21 cellular contexts compared by ENCODE assay signal in genomic region chr16:56781565-56781964, GRCh38. TPM values are rescaled to one million over a fixed set of nuclear protein-coding genes. Genes with fewer than 3 reads are reported as not detected.
DNase-seq lines count a peak whose midpoint lies in the region; ATAC-seq and TF ChIP-seq lines count a peak whose summit lies in the region.
"Had no signal": no experiment of that assay in that cellular context is flagged by ENCODE, and none has a peak within 500 bp of the region (broad histone marks: within the 10 kb centered on the region; RNA-seq: fewer than 3 reads in every experiment).

No MANE protein-coding gene starts in this region.

- no peaks in the 10 kb centered on the region for H4K20me1 ChIP-seq in hepatocyte (ENCODE audit: insufficient read depth, poor library complexity, severe bottlenecking)

- no peak overlapping the region for H4K8ac ChIP-seq in neuronal stem cell (ENCODE audit: low read depth, low read length)

- no peak overlapping the region for H2BK120ac ChIP-seq in neuronal stem cell (ENCODE audit: low read depth, low read length)

- H2BK12ac ChIP-seq in neuronal stem cell (ENCODE audit: low read length) = no peak overlapping the region

- H2AFZ ChIP-seq in hepatocyte = no peak overlapping the region
- H2AFZ ChIP-seq in neuronal stem cell (ENCODE audit: low read length) = peak overlapping the region; percentile 42

- H3K18ac ChIP-seq in neuronal stem cell (ENCODE audit: low read length) = no peak overlapping the region

- peaks cover 7% of the 10 kb centered on the region; the same call in 1 of the 2 replicates for H3K4me1 ChIP-seq in HEK293 (ENCODE audit: control insufficient read depth, insufficient read depth, low read length)
- peaks cover 6% of the 10 kb centered on the region for H3K4me1 ChIP-seq in hepatocyte (ENCODE audit: insufficient read depth)
- H3K4me1 ChIP-seq in neuronal stem cell (ENCODE audit: control insufficient read depth in 2 of 2, insufficient read depth in 1 of 2, low read depth in 1 of 2, low read length in 2 of 2) = peaks cover 20 to 31% of the 10 kb centered on the region in 2 donors
- H3K4me1 ChIP-seq: breast epithelium had no signal

- no peak overlapping the region for H2AK5ac ChIP-seq in neuronal stem cell (ENCODE audit: low read depth, low read length)

- 61% methylated on average over 6 of the region's 6 CpGs for WGBS in hepatocyte (ENCODE audit: low lambda C conversion rate, missing lambda C conversion rate)
- no CpG with 5 or more reads among the region's 6 CpGs for WGBS in neuronal stem cell (ENCODE audit: extremely low coverage in 2 of 2, insufficient read length in 2 of 2, insufficient replicate concordance in 1 of 2), 2 donors

- H3K9me3 ChIP-seq in HEK293 (ENCODE audit: control insufficient read depth, insufficient read depth, low read depth, low read length) (no peaks in the 10 kb centered on the region), hepatocyte (ENCODE audit: low read depth) (no peaks in the 10 kb centered on the region), neuronal stem cell (replicated peaks in 1 of 2; ENCODE audit: control insufficient read depth in 2 of 2, insufficient read depth in 1 of 2, low read depth in 1 of 2, low read length in 2 of 2) (no peaks in the 10 kb centered on the region)
- H3K9me3 ChIP-seq: breast epithelium, right lobe of liver, SK-N-SH, thoracic aorta had no signal

- TF ChIP-seq CTCF in HEK293 (tag by site-specific recombination; IDR thresholded peaks at IDR 0.05) = no peak
- no peak for TF ChIP-seq CTCF in hepatocyte (IDR thresholded peaks at IDR 0.05; ENCODE audit: poor library complexity)

- H3K79me2 ChIP-seq in hepatocyte = peaks cover 6% of the 10 kb centered on the region

- CTCF ChIA-PET in HEK293 (lab: Yijun Ruan, JAX) = interaction anchor here (0.6 to 2.1 kb wide), 4 partner anchors 8 to 315 kb away, joined by 3 to 9 read pairs (median 4); no protein-coding TSS in a partner anchor

- H3K4me3 ChIP-seq in HEK293 (ENCODE audit: low read depth, low read length) (no peak overlapping the region), hepatocyte (no peak overlapping the region), neuronal stem cell (ENCODE audit: low read length in 2 of 2) (no peak overlapping the region)
- H3K4me3 ChIP-seq: breast epithelium, right lobe of liver, thoracic aorta had no signal

- no peaks in the 10 kb centered on the region for H3K9me2 ChIP-seq in hepatocyte (replicated peaks; ENCODE audit: insufficient read depth)
- H3K9me2 ChIP-seq: SK-N-SH had no signal

- no peak overlapping the region for H2BK5ac ChIP-seq in neuronal stem cell (ENCODE audit: low read length)

- no peak for ATAC-seq in GM18907 (IDR thresholded peaks at IDR 0.05; ENCODE audit: unreplicated experiment)
- ATAC-seq: activated T-helper 17 cell treated with anti-CD3 and anti-CD28 coated beads, Interleukin-2, amount 50 U/mL, for 72 hours; right lobe of liver; stimulated activated effector memory CD8-positive, alpha-beta T cell treated with anti-CD3 and anti-CD28 coated beads, Interleukin-12 subunit alpha, Interleukin-12 subunit beta, amount 100 ng/mL, for 72 hours had no signal

- H3K4ac ChIP-seq in neuronal stem cell (ENCODE audit: low read length) = no peak overlapping the region

- H3K27ac ChIP-seq in HEK293 (ENCODE audit: extremely low read depth, low read depth, low read length) (no peak overlapping the region), hepatocyte (no peak overlapping the region), neuronal stem cell (replicated peaks; ENCODE audit: low read length) (no peak overlapping the region)
- H3K27ac ChIP-seq: breast epithelium, right lobe of liver, thoracic aorta had no signal

- H3K9ac ChIP-seq in neuronal stem cell (ENCODE audit: low read depth, low read length, poor library complexity) = no peak overlapping the region
- H3K9ac ChIP-seq: SK-N-SH had no signal

- H3K14ac ChIP-seq in neuronal stem cell (ENCODE audit: low read length) = no peak overlapping the region

- no peak overlapping the region for H4K91ac ChIP-seq in neuronal stem cell (ENCODE audit: low read depth, low read length, poor library complexity)

- H3K79me1 ChIP-seq in neuronal stem cell (ENCODE audit: low read depth, low read length) = no peaks in the 10 kb centered on the region

- peak overlapping the region; percentile 38 for H3K4me2 ChIP-seq in hepatocyte
- no peak overlapping the region for H3K4me2 ChIP-seq in neuronal stem cell (ENCODE audit: insufficient read depth, low read length, poor library complexity, severe bottlenecking)
- H3K4me2 ChIP-seq: SK-N-SH had no signal

- H3K23ac ChIP-seq in neuronal stem cell (ENCODE audit: low read depth, low read length, poor library complexity) = no peak overlapping the region

- DNase-seq in SW480 (ENCODE audit: low spot score) (peak; percentile 8), hepatocyte (ENCODE audit: low spot score) (no peak), neuronal stem cell (ENCODE audit: low spot score) (no peak), COLO829 (ENCODE audit: low spot score) (no peak), NCI-H510A treated with DMSO at 0.1 percent for 48 hours (lab: John Stamatoyannopoulos, UW) (no peak), NCI-H2196 treated with DMSO at 0.1 percent for 48 hours (lab: John Stamatoyannopoulos, UW; ENCODE audit: unreplicated experiment) (no peak)
- DNase-seq: activated CD4-positive, alpha-beta T cell treated with anti-CD3 and anti-CD28 coated beads for 1 hour; activated naive CD8-positive, alpha-beta T cell treated with anti-CD3 and anti-CD28 coated beads, Interleukin-2, amount 10 ng/mL, durations not matched to agents 7 days and 5 days; CD4-positive, CD25-positive, alpha-beta regulatory T cell; NCI-H1417 treated with DMSO at 0.1 percent for 48 hours; NK-92 treated with Interleukin-12 subunit alpha and Interleukin-12 subunit beta, amount 100 ng/mL, for 24 hours; occipital lobe; right lobe of liver; SK-N-SH; T1000 had no signal

- H3K36me3 ChIP-seq in HEK293 (ENCODE audit: control insufficient read depth in 2 of 2, insufficient read depth in 1 of 2, low read length in 2 of 2) (no peaks in the 10 kb centered on the region), hepatocyte (replicated peaks; ENCODE audit: insufficient read depth, low read depth) (no peaks in the 10 kb centered on the region), neuronal stem cell (replicated peaks in 1 of 2; ENCODE audit: control insufficient read depth in 2 of 2, insufficient read depth in 2 of 2, low read length in 2 of 2) (no peaks in the 10 kb centered on the region)
- H3K36me3 ChIP-seq: breast epithelium, right lobe of liver, thoracic aorta had no signal

- no peak overlapping the region for H2BK15ac ChIP-seq in neuronal stem cell (ENCODE audit: low read length)

- H3K27me3 ChIP-seq in hepatocyte (no peaks in the 10 kb centered on the region), neuronal stem cell (ENCODE audit: control insufficient read depth in 3 of 3, insufficient read depth in 3 of 3, low read depth in 1 of 3, low read length in 3 of 3) (no peaks in the 10 kb centered on the region)
- H3K27me3 ChIP-seq: breast epithelium, right lobe of liver had no signal

- POLR2A ChIA-PET in HEK293 (lab: Yijun Ruan, JAX) = no interaction called here

TF ChIP-seq in HEK293, 187 proteins besides CTCF, POLR2A, EP300 and RAD21:
- TF ChIP-seq GLIS2 (tag by site-specific recombination; IDR thresholded peaks at IDR 0.05) (no peak), PRDM10 (tag by site-specific recombination; IDR thresholded peaks at IDR 0.05) (peak; percentile 90), ZNF596 (tag by site-specific recombination; IDR thresholded peaks at IDR 0.05) (no peak), ZNF366 (tag by site-specific recombination; conservative IDR thresholded peaks at IDR 0.05) (no peak), ZBTB44 (tag by site-specific recombination; IDR thresholded peaks at IDR 0.05) (peak; percentile 63), ZFP41 (tag by site-specific recombination; IDR thresholded peaks at IDR 0.05; ENCODE audit: borderline replicate concordance) (no peak)

RNA-seq across cellular contexts. Expression of gene NUP93, which starts 51.6 kb away (rescaled TPM):
- total RNA-seq in hepatocyte = 23.5 and 36.4 TPM in 2 replicates
- polyA plus RNA-seq in hepatocyte = 35.7 and 39.6 TPM in 2 replicates
- 95.7 TPM for polyA plus RNA-seq in neuronal stem cell (2013, experiment 1 of 2)
- 93.0 TPM for polyA plus RNA-seq in neuronal stem cell (2013, experiment 2 of 2)
